ENCODE assay signal across 12 cellular contexts in genomic region chr1:116256875-116257823, GRCh38.
DNase-seq lines count a peak whose midpoint lies in the region; ATAC-seq and TF ChIP-seq lines count a peak whose summit lies in the region.
"Had no signal": no experiment of that assay in that cellular context is flagged by ENCODE, and none has a peak within 500 bp of the region (broad histone marks: within the 10 kb centered on the region; RNA-seq: fewer than 3 reads in every experiment).

No MANE protein-coding gene starts in this region.

- BruUV-seq in OCI-LY7 (replicated peaks; lab: Mats Ljungman, UMichigan) = no TSS peak

- no peaks in the 10 kb centered on the region for H4K20me1 ChIP-seq in OCI-LY7 (ENCODE audit: insufficient read depth, low read length)

- H3K27me3 Mint-ChIP-seq in activated CD4-positive, alpha-beta T cell treated with anti-CD3 and anti-CD28 coated beads, Interleukin-2, amount 10 ng/mL, durations not matched to agents 24 days and 14 days = no peaks in the 10 kb centered on the region
- no peaks in the 10 kb centered on the region for H3K27me3 Mint-ChIP-seq in naive thymus-derived CD8-positive, alpha-beta T cell

- H2AFZ ChIP-seq in OCI-LY7 (ENCODE audit: low read length) = peak overlapping the region; percentile 46; the same call in 1 of the 2 replicates

- TF ChIP-seq CTCF in OCI-LY7 (conservative IDR thresholded peaks at IDR 0.05; ENCODE audit: low read length) (no peak), foreskin fibroblast (IDR thresholded peaks at IDR 0.05; ENCODE audit: low read depth, low read length) (no peak)

- H3K9me3 ChIP-seq in OCI-LY7 (ENCODE audit: low read length) = peaks cover under 1% of the 10 kb centered on the region; the same call in 1 of the 2 replicates

- H3K9me3 Mint-ChIP-seq in activated CD4-positive, alpha-beta T cell treated with anti-CD3 and anti-CD28 coated beads, Interleukin-2, amount 10 ng/mL, durations not matched to agents 24 days and 14 days = peaks cover 4% of the 10 kb centered on the region
- H3K9me3 Mint-ChIP-seq in naive thymus-derived CD8-positive, alpha-beta T cell = no peaks in the 10 kb centered on the region
- H3K9me3 Mint-ChIP-seq: dendritic cell treated with granulocyte-macrophage colony-stimulating factor and Interleukin-4, amounts not matched to agents 40 ng/mL and 50 ng/mL, for 4 days; nephron had no signal

- peak; percentile 63 for DNase-seq in activated CD4-positive, alpha-beta T cell treated with anti-CD3 and anti-CD28 coated beads, Interleukin-2, amount 10 ng/mL, durations not matched to agents 24 days and 14 days
- no peak for DNase-seq in activated CD4-positive, alpha-beta T cell treated with anti-CD3 and anti-CD28 coated beads, Interleukin-2, amount 50 U/mL, for 4 hours
- DNase-seq in OCI-LY7 (ENCODE audit: low spot score) = peak; percentile 97
- peak; percentile 14 to 20 for DNase-seq in stimulated activated CD8-positive, alpha-beta memory T cell treated with anti-CD3 and anti-CD28 coated beads, Interleukin-2, amount 100 ng/mL, for 48 hours (ENCODE audit: low read depth in 2 of 2)
- no peak for DNase-seq in OCI-M1 (lab: John Stamatoyannopoulos, UW)
- no peak for DNase-seq in naive thymus-derived CD8-positive, alpha-beta T cell
- DNase-seq in foreskin fibroblast = no peak
- DNase-seq: hypothalamus, NCI-H2029 had no signal

- POLR2A ChIA-PET in OCI-LY7 (lab: Charles Lee) = interaction anchor here (0.5 to 2.5 kb wide), 12 partner anchors 10 to 263 kb away, joined by 3 to 11 read pairs (median 3); no protein-coding TSS in a partner anchor
- POLR2A ChIA-PET in naive thymus-derived CD8-positive, alpha-beta T cell (lab: Charles Lee) = interaction anchor here (1.3 kb wide), 1 partner anchor 11 kb away, joined by 3 read pairs; no protein-coding TSS in a partner anchor

- no peaks in the 10 kb centered on the region for H3K36me3 ChIP-seq in OCI-LY7 (ENCODE audit: insufficient read depth, low read length)

- H3K4me2 ChIP-seq in OCI-LY7 (ENCODE audit: low read length) = peak overlapping the region; percentile 67

- H3K4me3 ChIP-seq in OCI-LY7 (ENCODE audit: low read depth, low read length, poor library complexity, severe bottlenecking) (peak overlapping the region; percentile 24), foreskin fibroblast (ENCODE audit: low read depth in 1 of 2, low read length in 2 of 2) (no peak overlapping the region)

- peaks cover 23% of the 10 kb centered on the region for H3K4me1 Mint-ChIP-seq in activated CD4-positive, alpha-beta T cell treated with anti-CD3 and anti-CD28 coated beads, Interleukin-2, amount 10 ng/mL, durations not matched to agents 24 days and 14 days
- peaks cover 16 to 38% (median 20%) of the 10 kb centered on the region in 4 donors for H3K4me1 Mint-ChIP-seq in naive thymus-derived CD8-positive, alpha-beta T cell

- peak overlapping the region; percentile 39 for H3K27ac Mint-ChIP-seq in activated CD4-positive, alpha-beta T cell treated with anti-CD3 and anti-CD28 coated beads, Interleukin-2, amount 10 ng/mL, durations not matched to agents 24 days and 14 days
- H3K27ac Mint-ChIP-seq in naive thymus-derived CD8-positive, alpha-beta T cell = peak overlapping the region in 1 of 10 donors; percentile 59
- H3K27ac Mint-ChIP-seq: dendritic cell treated with granulocyte-macrophage colony-stimulating factor and Interleukin-4, amounts not matched to agents 40 ng/mL and 50 ng/mL, for 4 days had no signal

- peak; percentile 75 for ATAC-seq in HG02588 (IDR thresholded peaks at IDR 0.05; ENCODE audit: unreplicated experiment)
- ATAC-seq in naive thymus-derived CD8-positive, alpha-beta T cell = no peak

- intact Hi-C loops in activated CD4-positive, alpha-beta T cell treated with anti-CD3 and anti-CD28 coated beads, Interleukin-2, amount 10 ng/mL, durations not matched to agents 24 days and 14 days (cut with micrococcal nuclease) = loop anchor here (5.0 to 10.0 kb wide), 2 partner anchors 120 to 808 kb away; partner anchors contain the start of gene TTF2
- intact Hi-C loops in OCI-LY7 (cut with micrococcal nuclease; ENCODE audit: unreplicated experiment) = loop anchor here (1.0 to 2.0 kb wide), 3 partner anchors 30 to 117 kb away; no protein-coding TSS in a partner anchor

- H3K9me2 ChIP-seq in OCI-LY7 (ENCODE audit: insufficient read depth, low read length) = no peaks in the 10 kb centered on the region

- H3K36me3 Mint-ChIP-seq in activated CD4-positive, alpha-beta T cell treated with anti-CD3 and anti-CD28 coated beads, Interleukin-2, amount 10 ng/mL, durations not matched to agents 24 days and 14 days (ENCODE audit: low read depth) = no peaks in the 10 kb centered on the region
- no peaks in the 10 kb centered on the region for H3K36me3 Mint-ChIP-seq in naive thymus-derived CD8-positive, alpha-beta T cell

- H3K4me1 ChIP-seq in OCI-LY7 (ENCODE audit: insufficient read depth, low read length, poor library complexity, severe bottlenecking) = peaks cover 89% of the 10 kb centered on the region

- H3K4me3 Mint-ChIP-seq in activated CD4-positive, alpha-beta T cell treated with anti-CD3 and anti-CD28 coated beads, Interleukin-2, amount 10 ng/mL, durations not matched to agents 24 days and 14 days = no peak overlapping the region
- H3K4me3 Mint-ChIP-seq in naive thymus-derived CD8-positive, alpha-beta T cell = no peak overlapping the region
- H3K4me3 Mint-ChIP-seq: dendritic cell treated with granulocyte-macrophage colony-stimulating factor and Interleukin-4, amounts not matched to agents 40 ng/mL and 50 ng/mL, for 4 days; nephron had no signal

- peak overlapping the region; percentile 93 for H3K27ac ChIP-seq in OCI-LY7 (ENCODE audit: low read depth, low read length, poor library complexity, severe bottlenecking)

- H3K79me2 ChIP-seq in OCI-LY7 (ENCODE audit: insufficient read depth, low read depth, low read length) = no peaks in the 10 kb centered on the region

- CTCF ChIA-PET in OCI-LY7 (lab: Charles Lee; ENCODE audit: unreplicated experiment) = no interaction called here

Comparison
In these comparisons a context has a peak if more than half of its experiments do, and no peak if none do; other contexts are left out.
1. DNase-seq: peak in activated CD4-positive, alpha-beta T cell treated with anti-CD3 and anti-CD28 coated beads, Interleukin-2, amount 10 ng/mL, durations not matched to agents 24 days and 14 days (single experiment), OCI-LY7 (single experiment) and stimulated activated CD8-positive, alpha-beta memory T cell treated with anti-CD3 and anti-CD28 coated beads, Interleukin-2, amount 100 ng/mL, for 48 hours (2 of 2); none in activated CD4-positive, alpha-beta T cell treated with anti-CD3 and anti-CD28 coated beads, Interleukin-2, amount 50 U/mL, for 4 hours (0 of 2), OCI-M1 (single experiment), naive thymus-derived CD8-positive, alpha-beta T cell (0 of 10) and foreskin fibroblast (0 of 2).